11 cellular contexts compared by ENCODE assay signal in the genomic region with DNA sequence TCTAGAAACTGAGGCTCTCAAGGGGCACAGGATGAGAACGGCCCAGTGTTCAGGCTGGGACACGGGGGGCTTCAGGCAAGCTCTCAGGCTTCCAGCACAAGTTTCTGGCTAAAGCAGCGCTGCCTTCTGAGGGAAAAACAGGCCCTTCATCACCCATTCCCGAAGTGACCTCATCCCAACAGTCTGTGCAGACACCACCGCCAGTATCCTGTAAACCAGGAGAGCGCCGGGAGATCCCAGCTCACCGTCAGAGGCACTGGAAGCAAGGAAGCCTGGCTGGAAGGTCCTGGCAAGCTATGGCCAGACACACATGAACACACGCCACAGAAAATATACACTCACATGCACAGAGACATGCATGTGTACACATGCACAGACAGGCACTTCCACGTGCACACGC. TPM values are rescaled to one million over a fixed set of nuclear protein-coding genes. Genes with fewer than 3 reads are reported as not detected.
DNase-seq lines count a peak whose midpoint lies in the region; ATAC-seq, FAIRE-seq and TF ChIP-seq lines count a peak whose summit lies in the region.
"Had no signal": no experiment of that assay in that cellular context is flagged by ENCODE, and none has a peak within 500 bp of the region (broad histone marks: within the 10 kb centered on the region; RNA-seq: fewer than 3 reads in every experiment).

No MANE protein-coding gene starts in this region.

- DNase-seq in HTR-8/SVneo (ENCODE audit: insufficient read length, low spot score), result no peak
- no peak for DNase-seq in WTC11 (ENCODE audit: low spot score)
- peak; percentile 58 for DNase-seq in glomerular visceral epithelial cell (ENCODE audit: extremely low spot score)
- no peak for DNase-seq in NCI-H345 treated with DMSO at 0.1 percent for 48 hours (lab: John Stamatoyannopoulos, UW; ENCODE audit: unreplicated experiment)
- DNase-seq in upper lobe of left lung, result no peak

- no peak for TF ChIP-seq EP300 in upper lobe of left lung (IDR thresholded peaks at IDR 0.05)

- peak overlapping the region; percentile 27 for H3K27ac ChIP-seq in rectal smooth muscle tissue (ENCODE audit: low read depth, low read length)
- H3K27ac ChIP-seq in upper lobe of left lung, result peak overlapping the region in 2 of 4 donors; percentile 21 to 26

- no peak overlapping the region for H3K9ac ChIP-seq in rectal smooth muscle tissue (ENCODE audit: low read length)

- no peak for TF ChIP-seq POLR2A in upper lobe of left lung (IDR thresholded peaks at IDR 0.05)

- peak overlapping the region; percentile 5 for H3K4me3 ChIP-seq in rectal smooth muscle tissue (ENCODE audit: low read length)
- peak overlapping the region in 1 of 4 donors; percentile 33 for H3K4me3 ChIP-seq in upper lobe of left lung

- ATAC-seq in WTC11 (no peak), HG02610 (IDR thresholded peaks at IDR 0.05; ENCODE audit: unreplicated experiment) (no peak), upper lobe of left lung (ENCODE audit: low FRiP score in 2 of 2) (no peak), GM18868 (IDR thresholded peaks at IDR 0.05; ENCODE audit: unreplicated experiment) (no peak)

- no peak overlapping the region for H3K4me3 Mint-ChIP-seq in WTC11

- no peaks in the 10 kb centered on the region for H3K9me3 ChIP-seq in upper lobe of left lung

- H3K9me3 Mint-ChIP-seq in WTC11, result no peaks in the 10 kb centered on the region

- peaks cover 14% of the 10 kb centered on the region for H3K4me1 ChIP-seq in rectal smooth muscle tissue (ENCODE audit: control insufficient read depth, insufficient read depth, low read length)
- peaks cover 50 to 81% (median 55%) of the 10 kb centered on the region in 4 donors for H3K4me1 ChIP-seq in upper lobe of left lung

- POLR2A ChIA-PET in WTC11 (lab: Charles Lee), result interaction anchor here (1.3 kb wide), 1 partner anchor 16 kb away, joined by 5 read pairs; no protein-coding TSS in a partner anchor

- H3K4me1 Mint-ChIP-seq in WTC11, result peaks cover 65% of the 10 kb centered on the region

- no peaks in the 10 kb centered on the region for H3K36me3 Mint-ChIP-seq in WTC11

- TF ChIP-seq CTCF in WTC11 (IDR thresholded peaks at IDR 0.05) (no peak), upper lobe of left lung (IDR thresholded peaks at IDR 0.05) (no peak)

- peak overlapping the region; percentile 54 for H3K27ac Mint-ChIP-seq in WTC11
- H3K27ac Mint-ChIP-seq: progenitor cell of endocrine pancreas had no signal

- CTCF ChIA-PET in WTC11 (lab: Charles Lee), result interaction anchor here (0.9 kb wide), 1 partner anchor 92 kb away, joined by 5 read pairs; no protein-coding TSS in a partner anchor

- FAIRE-seq in HTR-8/SVneo (lab: Jason Lieb, UNC), result peak; percentile 59
- FAIRE-seq: islet of Langerhans, TTC549 had no signal

- H3K27me3 ChIP-seq in rectal smooth muscle tissue (ENCODE audit: control insufficient read depth, insufficient read depth, low read length) (no peaks in the 10 kb centered on the region), upper lobe of left lung (no peaks in the 10 kb centered on the region)

- H3K36me3 ChIP-seq in rectal smooth muscle tissue (ENCODE audit: control insufficient read depth, insufficient read depth, low read length), result no peaks in the 10 kb centered on the region
- no peaks in the 10 kb centered on the region for H3K36me3 ChIP-seq in upper lobe of left lung

- H3K27me3 Mint-ChIP-seq in WTC11 (ENCODE audit: low read depth), result no peaks in the 10 kb centered on the region
- H3K27me3 Mint-ChIP-seq: progenitor cell of endocrine pancreas had no signal

- WGBS in upper lobe of left lung, 2 donors, result 65 to 72% methylated on average over 7 to 11 of the region's 11 CpGs

TF ChIP-seq in WTC11, 78 proteins besides CTCF, POLR2A, EP300 and RAD21 (continues in another document):
- TF ChIP-seq E2F1 (CRISPR knock-in tag; IDR thresholded peaks at IDR 0.05) (no peak), USF1 (CRISPR knock-in tag; IDR thresholded peaks at IDR 0.05) (no peak), ARID4B (CRISPR knock-in tag; IDR thresholded peaks at IDR 0.05; ENCODE audit: borderline replicate concordance) (no peak), CREB1 (CRISPR knock-in tag; IDR thresholded peaks at IDR 0.05) (no peak), HMGXB4 (CRISPR knock-in tag; IDR thresholded peaks at IDR 0.05) (no peak), RORB (CRISPR knock-in tag; IDR thresholded peaks at IDR 0.05) (no peak), JAZF1 (CRISPR knock-in tag; IDR thresholded peaks at IDR 0.05) (no peak)
- TF ChIP-seq, protein P1, sequence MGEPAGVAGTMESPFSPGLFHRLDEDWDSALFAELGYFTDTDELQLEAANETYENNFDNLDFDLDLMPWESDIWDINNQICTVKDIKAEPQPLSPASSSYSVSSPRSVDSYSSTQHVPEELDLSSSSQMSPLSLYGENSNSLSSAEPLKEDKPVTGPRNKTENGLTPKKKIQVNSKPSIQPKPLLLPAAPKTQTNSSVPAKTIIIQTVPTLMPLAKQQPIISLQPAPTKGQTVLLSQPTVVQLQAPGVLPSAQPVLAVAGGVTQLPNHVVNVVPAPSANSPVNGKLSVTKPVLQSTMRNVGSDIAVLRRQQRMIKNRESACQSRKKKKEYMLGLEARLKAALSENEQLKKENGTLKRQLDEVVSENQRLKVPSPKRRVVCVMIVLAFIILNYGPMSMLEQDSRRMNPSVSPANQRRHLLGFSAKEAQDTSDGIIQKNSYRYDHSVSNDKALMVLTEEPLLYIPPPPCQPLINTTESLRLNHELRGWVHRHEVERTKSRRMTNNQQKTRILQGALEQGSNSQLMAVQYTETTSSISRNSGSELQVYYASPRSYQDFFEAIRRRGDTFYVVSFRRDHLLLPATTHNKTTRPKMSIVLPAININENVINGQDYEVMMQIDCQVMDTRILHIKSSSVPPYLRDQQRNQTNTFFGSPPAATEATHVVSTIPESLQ (CRISPR knock-in tag; IDR thresholded peaks at IDR 0.05), result no peak

RNA-seq across cellular contexts. Expression of gene SLC12A7, which starts 8.8 kb away (rescaled TPM):
- total RNA-seq in WTC11 (2021), result 28.1 to 29.9 TPM (median 29.9 TPM) in 3 replicates
- 100 to 1,000 TPM in 1 of 6 donors, 10 to 100 TPM in 5; 31.3 to 138 (median 48.5) TPM for total RNA-seq in upper lobe of left lung
